Comparison of ENCODE assay signal across 2 cellular contexts in the genomic region with DNA sequence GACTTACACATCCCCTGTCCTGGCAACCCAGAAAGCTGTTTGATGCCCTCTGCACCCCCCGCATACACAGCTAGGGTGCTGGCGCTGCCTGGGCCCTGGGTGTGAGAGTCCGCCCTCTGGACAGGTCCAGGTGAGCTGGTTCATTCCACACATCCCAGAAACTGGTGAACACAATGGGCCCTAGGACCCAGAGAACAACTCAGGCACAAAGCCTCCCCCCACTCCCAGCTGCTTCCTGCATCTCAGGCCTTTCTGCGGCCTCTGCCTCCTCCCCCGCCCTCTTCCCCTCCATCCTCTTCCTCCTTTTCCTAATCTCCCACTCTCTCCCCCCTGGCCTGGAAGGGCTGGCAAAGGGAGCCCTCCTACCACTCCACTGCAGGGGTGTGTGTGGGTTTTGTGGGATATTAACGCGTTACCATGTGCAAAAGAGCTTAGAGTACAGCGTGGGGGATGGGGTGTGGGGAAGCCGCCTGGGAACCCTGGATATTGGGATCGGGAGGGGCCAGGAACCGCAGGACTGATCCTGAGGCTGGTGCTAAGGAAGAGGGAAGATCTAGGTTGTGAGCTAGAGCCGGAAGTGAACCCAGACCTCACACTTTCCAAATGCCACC.
TF ChIP-seq lines count a peak whose summit lies in the region.

No MANE protein-coding gene starts in this region.

TF ChIP-seq in IMR-90, 13 proteins besides CTCF, POLR2A, EP300 and RAD21:
- TF ChIP-seq CEBPB (IDR thresholded peaks at IDR 0.05; ENCODE audit: low read depth, low read length) = no peak
- TF ChIP-seq FOS (IDR thresholded peaks at IDR 0.05; ENCODE audit: low read depth, low read length) = no peak
- TF ChIP-seq MAZ (IDR thresholded peaks at IDR 0.05; ENCODE audit: borderline replicate concordance, low read depth, low read length) = peak; percentile 92

TF ChIP-seq in neural cell, 6 proteins besides CTCF, POLR2A, EP300 and RAD21:
- TF ChIP-seq EZH2 (IDR thresholded peaks at IDR 0.05; ENCODE audit: borderline replicate concordance, insufficient read depth, low read length, poor library complexity, severe bottlenecking) (no peak), MXI1 (conservative IDR thresholded peaks at IDR 0.05; ENCODE audit: poor library complexity, severe bottlenecking) (peak; percentile 83), POLR2AphosphoS5 (IDR thresholded peaks at IDR 0.05) (peak; percentile 76), TAF1 (IDR thresholded peaks at IDR 0.05; ENCODE audit: low read depth) (peak; percentile 79), SMC3 (conservative IDR thresholded peaks at IDR 0.05; ENCODE audit: poor library complexity) (no peak)
- TF ChIP-seq, protein P1, sequence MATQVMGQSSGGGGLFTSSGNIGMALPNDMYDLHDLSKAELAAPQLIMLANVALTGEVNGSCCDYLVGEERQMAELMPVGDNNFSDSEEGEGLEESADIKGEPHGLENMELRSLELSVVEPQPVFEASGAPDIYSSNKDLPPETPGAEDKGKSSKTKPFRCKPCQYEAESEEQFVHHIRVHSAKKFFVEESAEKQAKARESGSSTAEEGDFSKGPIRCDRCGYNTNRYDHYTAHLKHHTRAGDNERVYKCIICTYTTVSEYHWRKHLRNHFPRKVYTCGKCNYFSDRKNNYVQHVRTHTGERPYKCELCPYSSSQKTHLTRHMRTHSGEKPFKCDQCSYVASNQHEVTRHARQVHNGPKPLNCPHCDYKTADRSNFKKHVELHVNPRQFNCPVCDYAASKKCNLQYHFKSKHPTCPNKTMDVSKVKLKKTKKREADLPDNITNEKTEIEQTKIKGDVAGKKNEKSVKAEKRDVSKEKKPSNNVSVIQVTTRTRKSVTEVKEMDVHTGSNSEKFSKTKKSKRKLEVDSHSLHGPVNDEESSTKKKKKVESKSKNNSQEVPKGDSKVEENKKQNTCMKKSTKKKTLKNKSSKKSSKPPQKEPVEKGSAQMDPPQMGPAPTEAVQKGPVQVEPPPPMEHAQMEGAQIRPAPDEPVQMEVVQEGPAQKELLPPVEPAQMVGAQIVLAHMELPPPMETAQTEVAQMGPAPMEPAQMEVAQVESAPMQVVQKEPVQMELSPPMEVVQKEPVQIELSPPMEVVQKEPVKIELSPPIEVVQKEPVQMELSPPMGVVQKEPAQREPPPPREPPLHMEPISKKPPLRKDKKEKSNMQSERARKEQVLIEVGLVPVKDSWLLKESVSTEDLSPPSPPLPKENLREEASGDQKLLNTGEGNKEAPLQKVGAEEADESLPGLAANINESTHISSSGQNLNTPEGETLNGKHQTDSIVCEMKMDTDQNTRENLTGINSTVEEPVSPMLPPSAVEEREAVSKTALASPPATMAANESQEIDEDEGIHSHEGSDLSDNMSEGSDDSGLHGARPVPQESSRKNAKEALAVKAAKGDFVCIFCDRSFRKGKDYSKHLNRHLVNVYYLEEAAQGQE (IDR thresholded peaks at IDR 0.05; ENCODE audit: borderline replicate concordance) = peak; percentile 82
TF ChIP-seq in neural cell: peak in this region for 4.
